20 cellular contexts compared by ENCODE assay signal in genomic region chr15:77852241-77853007, GRCh38.
A peak's percentile ranks its signal among the peaks of the same experiment; 100 is the strongest.
DNase-seq lines count a peak whose midpoint lies in the region; ATAC-seq, FAIRE-seq and TF ChIP-seq lines count a peak whose summit lies in the region.
"Had no signal": no experiment of that assay in that cellular context is flagged by ENCODE, and none has a peak within 500 bp of the region (broad histone marks: within the 10 kb centered on the region; RNA-seq: fewer than 3 reads in every experiment).

No MANE protein-coding gene starts in this region.

- peak overlapping the region; percentile 92 for H3K27ac Mint-ChIP-seq in nephron progenitor cell
- no peak overlapping the region for H3K27ac Mint-ChIP-seq in activated CD8-positive, alpha-beta T cell treated with anti-CD3 and anti-CD28 coated beads, Interleukin-2, amount 10 ng/mL, durations not matched to agents 7 days and 5 days
- H3K27ac Mint-ChIP-seq: activated naive CD4-positive, alpha-beta T cell treated with anti-CD3 and anti-CD28 coated beads, Interleukin-2, amount 50 U/mL, for 24 hours; activated T-cell treated with anti-CD3 and anti-CD28 coated beads, Interleukin-2, amount 50 U/mL, for 72 hours; CD4-positive, CD25-positive, alpha-beta regulatory T cell; memory B cell had no signal

- no peak overlapping the region for H2BK15ac ChIP-seq in H1 (ENCODE audit: low read length)

- H3K36me3 ChIP-seq in BLaER1: no peaks in the 10 kb centered on the region
- no peaks in the 10 kb centered on the region for H3K36me3 ChIP-seq in H7 (replicated peaks; ENCODE audit: control insufficient read depth, insufficient read depth, low read length)
- no peaks in the 10 kb centered on the region for H3K36me3 ChIP-seq in H1 (ENCODE audit: control insufficient read depth in 2 of 4, insufficient read depth in 4 of 4, low read length in 3 of 4)
- H3K36me3 ChIP-seq: cardiac muscle cell had no signal

- H3K56ac ChIP-seq in H1 (replicated peaks; ENCODE audit: insufficient read length, low read depth, low read length): no peak overlapping the region

- H3K79me1 ChIP-seq in H1 (ENCODE audit: low read depth, low read length): no peaks in the 10 kb centered on the region

- H3K14ac ChIP-seq in H1 (ENCODE audit: insufficient read length): no peak overlapping the region

- peaks cover 25% of the 10 kb centered on the region for H3K4me1 ChIP-seq in BLaER1
- no peaks in the 10 kb centered on the region for H3K4me1 ChIP-seq in H1 (replicated peaks in 1 of 4; ENCODE audit: control insufficient read depth in 3 of 4, insufficient read depth in 4 of 4, low read length in 3 of 4)

- H3K4me3 Mint-ChIP-seq in nephron progenitor cell: peak overlapping the region; percentile 37
- no peak overlapping the region for H3K4me3 Mint-ChIP-seq in activated CD8-positive, alpha-beta T cell treated with anti-CD3 and anti-CD28 coated beads, Interleukin-2, amount 10 ng/mL, durations not matched to agents 7 days and 5 days
- H3K4me3 Mint-ChIP-seq: activated naive CD4-positive, alpha-beta T cell treated with anti-CD3 and anti-CD28 coated beads, Interleukin-2, amount 50 U/mL, for 24 hours; activated T-cell treated with anti-CD3 and anti-CD28 coated beads, Interleukin-2, amount 50 U/mL, for 72 hours; CD4-positive, CD25-positive, alpha-beta regulatory T cell; memory B cell had no signal

- H4K20me1 ChIP-seq in BLaER1 (no peaks in the 10 kb centered on the region), H1 (replicated peaks in 1 of 2; ENCODE audit: control insufficient read depth in 1 of 2, insufficient read depth in 2 of 2, low read length in 2 of 2) (no peaks in the 10 kb centered on the region)

- peaks cover 12% of the 10 kb centered on the region for H3K36me3 Mint-ChIP-seq in nephron progenitor cell (ENCODE audit: low read depth)
- H3K36me3 Mint-ChIP-seq in activated CD8-positive, alpha-beta T cell treated with anti-CD3 and anti-CD28 coated beads, Interleukin-2, amount 10 ng/mL, durations not matched to agents 7 days and 5 days (ENCODE audit: low read depth): no peaks in the 10 kb centered on the region
- H3K36me3 Mint-ChIP-seq: CD4-positive, CD25-positive, alpha-beta regulatory T cell had no signal

- H3K27me3 Mint-ChIP-seq in nephron progenitor cell (ENCODE audit: low read depth, poor library complexity): peaks cover 11% of the 10 kb centered on the region
- H3K27me3 Mint-ChIP-seq in activated CD8-positive, alpha-beta T cell treated with anti-CD3 and anti-CD28 coated beads, Interleukin-2, amount 10 ng/mL, durations not matched to agents 7 days and 5 days (ENCODE audit: low read depth): peaks cover 15% of the 10 kb centered on the region

- DNase-seq in H7 (peak; percentile 22), H1 (ENCODE audit: low read depth in 1 of 2, low spot score in 2 of 2) (no peak), nephron progenitor cell (no peak), DMS153 (lab: John Stamatoyannopoulos, UW) (no peak)
- no peak for DNase-seq in activated CD8-positive, alpha-beta T cell treated with anti-CD3 and anti-CD28 coated beads, Interleukin-2, amount 10 ng/mL, durations not matched to agents 7 days and 5 days
- DNase-seq: activated T-cell treated with anti-CD3 and anti-CD28 coated beads, Interleukin-2, amount 50 U/mL, for 72 hours; CD4-positive, CD25-positive, alpha-beta regulatory T cell; dermis blood vessel endothelial cell; IMR-90; NCI-H2029; SHP77 treated with DMSO at 0.1 percent for 48 hours; stimulated activated CD4-positive, alpha-beta T cell treated with anti-CD3 and anti-CD28 coated beads, Interleukin-12 subunit alpha, Interleukin-12 subunit beta, amount 100 ng/mL, for 4 hours; stimulated activated naive CD4-positive, alpha-beta T cell treated with Interleukin-2 at 50 U/mL for 16 hours had no signal

- no peak for FAIRE-seq in H1 (lab: Jason Lieb, UNC)
- FAIRE-seq: D721Med, GM12891 had no signal

- H2AFZ ChIP-seq in H1 (ENCODE audit: low read length): 0 out of 2 replicates have a peak overlapping the region, but pooled peaks have one; percentile 28

- H3K4ac ChIP-seq in H1 (replicated peaks; ENCODE audit: insufficient read length, low read depth, low read length): no peak overlapping the region

- H3K4me2 ChIP-seq in BLaER1 (peak overlapping the region; percentile 39), H1 (ENCODE audit: insufficient read depth in 1 of 2, low read depth in 2 of 2, low read length in 2 of 2) (no peak overlapping the region)

- POLR2A ChIA-PET in H1 (lab: Charles Lee; ENCODE audit: partially characterized antibody): no interaction called here
- POLR2A ChIA-PET in activated CD8-positive, alpha-beta T cell treated with anti-CD3 and anti-CD28 coated beads, Interleukin-2, amount 10 ng/mL, durations not matched to agents 7 days and 5 days (lab: Charles Lee): interaction anchor here (0.6 kb wide), 1 partner anchor 188 kb away, joined by 3 read pairs; no protein-coding TSS in a partner anchor

- TF ChIP-seq CTCF in H1 (IDR thresholded peaks at IDR 0.05; ENCODE audit: control extremely low read depth in 1 of 3, insufficient read depth in 1 of 3, low read depth in 1 of 3, low read length in 3 of 3) (no peak), nephron progenitor cell (IDR thresholded peaks at IDR 0.05) (no peak)

- no peaks in the 10 kb centered on the region for H3K27me3 ChIP-seq in BLaER1
- H3K27me3 ChIP-seq in H7 (ENCODE audit: control insufficient read depth, insufficient read depth, low read length): no peaks in the 10 kb centered on the region
- peaks cover 0 to 3% (median 0%) of the 10 kb centered on the region in 4 experiments; a peak in 2 of 7 replicates for H3K27me3 ChIP-seq in H1 (replicated peaks in 1 of 4; ENCODE audit: control insufficient read depth in 3 of 4, extremely low read depth in 1 of 4, insufficient read depth in 3 of 4, low read length in 3 of 4)

- H3K4me1 Mint-ChIP-seq in nephron progenitor cell: peaks cover 48% of the 10 kb centered on the region
- no peaks in the 10 kb centered on the region for H3K4me1 Mint-ChIP-seq in activated CD8-positive, alpha-beta T cell treated with anti-CD3 and anti-CD28 coated beads, Interleukin-2, amount 10 ng/mL, durations not matched to agents 7 days and 5 days (ENCODE audit: low read depth)
- H3K4me1 Mint-ChIP-seq: activated naive CD4-positive, alpha-beta T cell treated with anti-CD3 and anti-CD28 coated beads, Interleukin-2, amount 50 U/mL, for 24 hours; CD4-positive, CD25-positive, alpha-beta regulatory T cell; memory B cell had no signal

- H3K18ac ChIP-seq in H1 (ENCODE audit: extremely low read depth, low read length): no peak overlapping the region

- H4K91ac ChIP-seq in H1 (replicated peaks; ENCODE audit: insufficient read length, low read length): peak overlapping the region; percentile 13

- CTCF ChIA-PET in H1 (lab: Charles Lee; ENCODE audit: partially characterized antibody): interaction anchor here (0.6 to 2.7 kb wide), 9 partner anchors 10 to 792 kb away, joined by 3 to 13 read pairs (median 4); no protein-coding TSS in a partner anchor
- CTCF ChIA-PET in activated CD8-positive, alpha-beta T cell treated with anti-CD3 and anti-CD28 coated beads, Interleukin-2, amount 10 ng/mL, durations not matched to agents 7 days and 5 days (lab: Charles Lee): no interaction called here

- H3K9me3 ChIP-seq in BLaER1 (peaks cover 17% of the 10 kb centered on the region), H1 (ENCODE audit: insufficient read depth in 2 of 2, low read depth in 1 of 2, low read length in 1 of 2) (0 out of 4 replicates have a peak, but pooled peaks cover 0 to 2% of the 10 kb centered on the region in 2 experiments)

- H4K5ac ChIP-seq in H1 (ENCODE audit: insufficient read length, low read depth, low read length): no peak overlapping the region

- no peak overlapping the region for H3K23ac ChIP-seq in H1 (ENCODE audit: insufficient read length)

- 89% methylated on average over 23 of the region's 23 CpGs; no CpG with 5 or more reads in 1 of the 2 experiments for WGBS in H1 (ENCODE audit: extremely low coverage in 1 of 2, insufficient coverage in 1 of 2, insufficient read length in 1 of 2, insufficient replicate concordance in 2 of 2, low coverage in 1 of 2, low lambda C conversion rate in 2 of 2, missing lambda C conversion rate in 1 of 2), 2 experiments

- H3K27ac ChIP-seq in BLaER1 (no peak overlapping the region), H1 (ENCODE audit: low read depth, low read length) (no peak overlapping the region)
- H3K27ac ChIP-seq: cardiac muscle cell had no signal

- no peak overlapping the region for H2BK5ac ChIP-seq in H1 (ENCODE audit: low read depth, low read length)

- H3K4me3 ChIP-seq in BLaER1: no peak overlapping the region
- no peak overlapping the region for H3K4me3 ChIP-seq in H7 (ENCODE audit: insufficient read depth, low read depth, low read length)
- H3K4me3 ChIP-seq in H1 (ENCODE audit: extremely low read depth in 1 of 4, insufficient read depth in 2 of 4, low read depth in 3 of 4, low read length in 4 of 4): no peak overlapping the region
- H3K4me3 ChIP-seq: cardiac muscle cell had no signal

- no peaks in the 10 kb centered on the region for H3K79me2 ChIP-seq in H1 (ENCODE audit: control insufficient read depth in 1 of 2, insufficient read depth in 2 of 2, low read length in 2 of 2)

- TF ChIP-seq POLR2A in H1 (IDR thresholded peaks at IDR 0.05; ENCODE audit: control extremely low read depth in 1 of 2, low read depth in 2 of 2, low read length in 2 of 2): no peak

- no peaks in the 10 kb centered on the region for H3K23me2 ChIP-seq in H1 (ENCODE audit: low read depth, low read length)

- 0 out of 2 replicates have a peak overlapping the region, but pooled peaks have one; percentile 14 for H2BK12ac ChIP-seq in H1 (ENCODE audit: low read depth, low read length)

- no peak for TF ChIP-seq EP300 in H1 (IDR thresholded peaks at IDR 0.05; ENCODE audit: borderline replicate concordance in 1 of 2, low read depth in 2 of 2, low read length in 2 of 2)

- no peak overlapping the region for H2BK120ac ChIP-seq in H1 (replicated peaks; ENCODE audit: low read depth, low read length)

- no peak overlapping the region for H2AK5ac ChIP-seq in H1 (ENCODE audit: low read depth, low read length)

- peaks cover 34% of the 10 kb centered on the region for H3K9me3 Mint-ChIP-seq in nephron progenitor cell
- H3K9me3 Mint-ChIP-seq in activated CD8-positive, alpha-beta T cell treated with anti-CD3 and anti-CD28 coated beads, Interleukin-2, amount 10 ng/mL, durations not matched to agents 7 days and 5 days (ENCODE audit: insufficient read depth): peaks cover 4% of the 10 kb centered on the region
- H3K9me3 Mint-ChIP-seq: activated naive CD4-positive, alpha-beta T cell treated with anti-CD3 and anti-CD28 coated beads, Interleukin-2, amount 50 U/mL, for 24 hours; activated T-cell treated with anti-CD3 and anti-CD28 coated beads, Interleukin-2, amount 50 U/mL, for 72 hours had no signal

- no peak for ATAC-seq in HG03565 (IDR thresholded peaks at IDR 0.05; ENCODE audit: unreplicated experiment)
- ATAC-seq in activated CD8-positive, alpha-beta T cell treated with anti-CD3 and anti-CD28 coated beads, Interleukin-2, amount 10 ng/mL, durations not matched to agents 7 days and 5 days: no peak
- ATAC-seq: activated T-cell treated with anti-CD3 and anti-CD28 coated beads, Interleukin-2, amount 50 U/mL, for 72 hours had no signal

- no peak overlapping the region for H4K8ac ChIP-seq in H1 (ENCODE audit: extremely low read depth, insufficient read depth, low read length)

- no peak overlapping the region for H2BK20ac ChIP-seq in H1 (ENCODE audit: low read length)

- TF ChIP-seq RAD21 in H1 (IDR thresholded peaks at IDR 0.05 in 1 of 2, conservative IDR thresholded peaks at IDR 0.05 in 1 of 2; ENCODE audit: low read depth in 2 of 2, low read length in 2 of 2): no peak

- H3K9ac ChIP-seq in BLaER1 (no peak overlapping the region), H1 (replicated peaks in 1 of 4; ENCODE audit: extremely low read depth in 1 of 4, low read depth in 3 of 4, low read length in 3 of 4) (no peak overlapping the region)
